In genomic region chr1:245835386-245835785, GRCh38 we compare ENCODE assay signal across 22 cellular contexts.
"Had no signal": no experiment of that assay in that cellular context is flagged by ENCODE, and none has a peak within 500 bp of the region (broad histone marks: within the 10 kb centered on the region; RNA-seq: fewer than 3 reads in every experiment).

No MANE protein-coding gene starts in this region.

- H3K9me3 Mint-ChIP-seq: nephron; stimulated activated memory B cell treated with anti-CD40 and anti-IgM and Interleukin-4, amounts not matched to agents 10 μg/mL and 1 μg/mL and 100 μg/mL, for 72 hours; stimulated activated naive CD8-positive, alpha-beta T cell treated with anti-CD3 and anti-CD28 coated beads, Interleukin-15, Interleukin-2, amounts not matched to agents 100 ng/mL and 50 ng/mL, for 24 hours had no signal

- DNase-seq: dorsolateral prefrontal cortex; effector CD8-positive, alpha-beta T cell; foreskin melanocyte; head of caudate nucleus; left colon; mesendoderm; naive B cell; occipital lobe; psoas muscle; retina; right lobe of liver; spleen; stimulated activated CD4-positive, alpha-beta T cell treated with anti-CD3 and anti-CD28 coated beads, Interleukin-15, amount 100 ng/mL, for 24 hours; stimulated activated CD4-positive, alpha-beta T cell treated with anti-CD3 and anti-CD28 coated beads, Interleukin-1b, Interleukin-23, amount 100 ng/mL, for 48 hours; stimulated activated CD4-positive, alpha-beta T cell treated with anti-CD3 and anti-CD28 coated beads, Interleukin-4, amount 100 ng/mL, for 24 hours had no signal

- ATAC-seq: esophagus mucosa; left colon; psoas muscle; right lobe of liver; stimulated activated memory B cell treated with anti-CD40 and anti-IgM and Interleukin-4, amounts not matched to agents 10 μg/mL and 1 μg/mL and 100 μg/mL, for 72 hours had no signal

- H2AFZ ChIP-seq: hepatocyte had no signal

- H3K4me3 Mint-ChIP-seq: naive B cell; nephron; stimulated activated memory B cell treated with anti-CD40 and anti-IgM and Interleukin-4, amounts not matched to agents 10 μg/mL and 1 μg/mL and 100 μg/mL, for 72 hours; stimulated activated naive CD8-positive, alpha-beta T cell treated with anti-CD3 and anti-CD28 coated beads, Interleukin-15, Interleukin-2, amounts not matched to agents 100 ng/mL and 50 ng/mL, for 24 hours had no signal

- H3K9me3 ChIP-seq: psoas muscle, right lobe of liver, tibial nerve had no signal

- H3K4me1 Mint-ChIP-seq: naive B cell; stimulated activated memory B cell treated with anti-CD40 and anti-IgM and Interleukin-4, amounts not matched to agents 10 μg/mL and 1 μg/mL and 100 μg/mL, for 72 hours had no signal

- H3K27me3 Mint-ChIP-seq: naive B cell; stimulated activated memory B cell treated with anti-CD40 and anti-IgM and Interleukin-4, amounts not matched to agents 10 μg/mL and 1 μg/mL and 100 μg/mL, for 72 hours; stimulated activated naive CD8-positive, alpha-beta T cell treated with anti-CD3 and anti-CD28 coated beads, Interleukin-15, Interleukin-2, amounts not matched to agents 100 ng/mL and 50 ng/mL, for 24 hours had no signal

- H3K27me3 ChIP-seq: dorsolateral prefrontal cortex, hepatocyte, right lobe of liver, spleen, tibial nerve had no signal

- H3K36me3 ChIP-seq: right lobe of liver had no signal

- H3K27ac ChIP-seq: coronary artery, dorsolateral prefrontal cortex, hepatocyte, psoas muscle, right lobe of liver, spleen, tibial nerve had no signal

- H3K4me3 ChIP-seq: coronary artery, dorsolateral prefrontal cortex, hepatocyte, psoas muscle, right lobe of liver, spleen, tibial nerve had no signal

- H3K27ac Mint-ChIP-seq: nephron; stimulated activated memory B cell treated with anti-CD40 and anti-IgM and Interleukin-4, amounts not matched to agents 10 μg/mL and 1 μg/mL and 100 μg/mL, for 72 hours; stimulated activated naive CD8-positive, alpha-beta T cell treated with anti-CD3 and anti-CD28 coated beads, Interleukin-15, Interleukin-2, amounts not matched to agents 100 ng/mL and 50 ng/mL, for 24 hours had no signal

- H3K4me1 ChIP-seq: psoas muscle, right lobe of liver, spleen, tibial nerve had no signal

- H3K4me2 ChIP-seq: hepatocyte had no signal

- H3K79me2 ChIP-seq: hepatocyte had no signal
